In the genomic region with DNA sequence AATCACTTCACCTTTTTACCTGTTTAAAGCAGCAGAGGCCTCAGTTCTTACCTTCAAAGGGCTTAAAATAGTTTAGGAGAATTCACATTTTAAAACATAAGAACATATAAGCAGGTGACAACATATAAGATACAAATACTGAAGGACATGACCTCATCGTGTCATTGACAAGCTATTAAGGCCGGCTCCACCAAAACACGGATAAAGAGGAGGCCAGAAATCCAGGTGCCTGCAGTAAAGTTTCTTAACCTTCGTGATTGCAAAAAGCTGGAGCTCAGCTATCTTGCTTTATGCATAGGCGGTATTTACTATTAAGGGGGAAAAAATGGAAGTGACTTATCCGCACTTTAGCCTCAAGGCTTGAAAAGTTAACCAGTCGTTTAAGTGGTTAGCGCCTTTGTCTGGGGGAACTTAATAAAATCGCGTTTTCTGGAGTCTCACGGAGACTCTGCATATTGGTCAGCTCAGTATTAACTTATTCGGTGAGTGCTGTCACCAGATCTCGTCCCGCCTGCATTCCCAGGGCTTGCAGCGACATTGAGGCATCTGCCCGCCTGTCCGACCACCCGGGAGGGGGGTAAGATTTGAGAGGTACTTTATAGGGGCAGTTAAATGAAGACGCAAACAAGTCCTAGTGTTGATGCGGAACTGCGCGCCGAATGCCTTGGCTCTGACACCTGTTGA, we compare ENCODE assay signal across 1 cellular context.
TF ChIP-seq lines count a peak whose summit lies in the region.

No MANE protein-coding gene starts in this region.

TF ChIP-seq in SK-N-SH treated with all-trans-retinoic acid at 6 μM for 48 hours, 23 proteins besides CTCF, POLR2A, EP300 and RAD21:
- peak; percentile 59; the same call in 1 of the 2 replicates for TF ChIP-seq TSHZ2 (CRISPR knock-in tag; IDR thresholded peaks at IDR 0.05)
- TF ChIP-seq TCF4 (CRISPR knock-in tag; IDR thresholded peaks at IDR 0.05; ENCODE audit: borderline replicate concordance), result no peak
- TF ChIP-seq ZFP3 (CRISPR knock-in tag; IDR thresholded peaks at IDR 0.05), result peak; percentile 50; the same call in 1 of the 2 replicates
- TF ChIP-seq CSDC2 (CRISPR knock-in tag; IDR thresholded peaks at IDR 0.05), result 0 out of 2 replicates have a peak, but pooled peaks have one; percentile 22
- TF ChIP-seq OSR1 (CRISPR knock-in tag; IDR thresholded peaks at IDR 0.05), result no peak
- TF ChIP-seq, protein P1, sequence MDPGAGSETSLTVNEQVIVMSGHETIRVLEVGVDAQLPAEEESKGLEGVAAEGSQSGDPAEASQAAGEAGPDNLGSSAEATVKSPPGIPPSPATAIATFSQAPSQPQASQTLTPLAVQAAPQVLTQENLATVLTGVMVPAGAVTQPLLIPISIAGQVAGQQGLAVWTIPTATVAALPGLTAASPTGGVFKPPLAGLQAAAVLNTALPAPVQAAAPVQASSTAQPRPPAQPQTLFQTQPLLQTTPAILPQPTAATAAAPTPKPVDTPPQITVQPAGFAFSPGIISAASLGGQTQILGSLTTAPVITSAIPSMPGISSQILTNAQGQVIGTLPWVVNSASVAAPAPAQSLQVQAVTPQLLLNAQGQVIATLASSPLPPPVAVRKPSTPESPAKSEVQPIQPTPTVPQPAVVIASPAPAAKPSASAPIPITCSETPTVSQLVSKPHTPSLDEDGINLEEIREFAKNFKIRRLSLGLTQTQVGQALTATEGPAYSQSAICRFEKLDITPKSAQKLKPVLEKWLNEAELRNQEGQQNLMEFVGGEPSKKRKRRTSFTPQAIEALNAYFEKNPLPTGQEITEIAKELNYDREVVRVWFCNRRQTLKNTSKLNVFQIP (CRISPR knock-in tag; IDR thresholded peaks at IDR 0.05; ENCODE audit: borderline replicate concordance, low read depth), result 0 out of 2 replicates have a peak, but pooled peaks have one; percentile 68
- no peak for TF ChIP-seq ZC3H10 (CRISPR knock-in tag; IDR thresholded peaks at IDR 0.05)
- no peak for TF ChIP-seq SNAI2 (CRISPR knock-in tag; IDR thresholded peaks at IDR 0.05)
- TF ChIP-seq ZFP30 (CRISPR knock-in tag; IDR thresholded peaks at IDR 0.05), result no peak
- TF ChIP-seq CSRNP3 (CRISPR knock-in tag; IDR thresholded peaks at IDR 0.05), result 0 out of 2 replicates have a peak, but pooled peaks have one; percentile 28
- no peak for TF ChIP-seq ISL1 (CRISPR knock-in tag; IDR thresholded peaks at IDR 0.05)
